In the genomic region with DNA sequence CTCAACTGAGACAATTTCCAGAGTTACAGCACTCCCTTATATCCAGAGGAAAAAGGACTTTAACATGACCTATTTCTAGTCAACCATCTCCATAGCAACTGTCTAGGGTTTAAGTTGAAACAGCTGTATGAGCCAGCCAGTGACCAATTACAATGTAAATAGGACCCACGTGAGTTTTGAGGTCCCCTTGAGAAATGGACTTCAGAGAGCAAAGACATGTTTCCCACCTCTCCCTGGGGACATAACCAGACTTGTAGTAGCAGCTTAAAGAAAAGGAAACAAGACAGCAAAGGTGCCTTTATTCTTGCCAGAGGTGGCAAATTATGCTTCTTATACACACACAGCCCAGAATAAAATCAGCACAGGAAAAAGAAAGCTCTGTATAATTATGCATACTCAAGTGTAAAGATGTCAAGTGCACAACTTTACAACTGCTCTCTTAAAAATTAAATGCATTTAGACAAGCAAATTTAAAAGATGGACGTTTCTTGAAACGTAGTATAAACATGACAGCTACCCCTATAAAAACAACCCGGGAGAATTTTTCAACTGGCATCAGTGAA, we compare ENCODE assay signal across 1 cellular context.
A peak's percentile ranks its signal among the peaks of the same experiment; 100 is the strongest.
TF ChIP-seq lines count a peak whose summit lies in the region.

No MANE protein-coding gene starts in this region.

TF ChIP-seq in HepG2, 621 proteins besides CTCF, POLR2A, EP300 and RAD21 (continued from another document):
- TF ChIP-seq, protein P1, sequence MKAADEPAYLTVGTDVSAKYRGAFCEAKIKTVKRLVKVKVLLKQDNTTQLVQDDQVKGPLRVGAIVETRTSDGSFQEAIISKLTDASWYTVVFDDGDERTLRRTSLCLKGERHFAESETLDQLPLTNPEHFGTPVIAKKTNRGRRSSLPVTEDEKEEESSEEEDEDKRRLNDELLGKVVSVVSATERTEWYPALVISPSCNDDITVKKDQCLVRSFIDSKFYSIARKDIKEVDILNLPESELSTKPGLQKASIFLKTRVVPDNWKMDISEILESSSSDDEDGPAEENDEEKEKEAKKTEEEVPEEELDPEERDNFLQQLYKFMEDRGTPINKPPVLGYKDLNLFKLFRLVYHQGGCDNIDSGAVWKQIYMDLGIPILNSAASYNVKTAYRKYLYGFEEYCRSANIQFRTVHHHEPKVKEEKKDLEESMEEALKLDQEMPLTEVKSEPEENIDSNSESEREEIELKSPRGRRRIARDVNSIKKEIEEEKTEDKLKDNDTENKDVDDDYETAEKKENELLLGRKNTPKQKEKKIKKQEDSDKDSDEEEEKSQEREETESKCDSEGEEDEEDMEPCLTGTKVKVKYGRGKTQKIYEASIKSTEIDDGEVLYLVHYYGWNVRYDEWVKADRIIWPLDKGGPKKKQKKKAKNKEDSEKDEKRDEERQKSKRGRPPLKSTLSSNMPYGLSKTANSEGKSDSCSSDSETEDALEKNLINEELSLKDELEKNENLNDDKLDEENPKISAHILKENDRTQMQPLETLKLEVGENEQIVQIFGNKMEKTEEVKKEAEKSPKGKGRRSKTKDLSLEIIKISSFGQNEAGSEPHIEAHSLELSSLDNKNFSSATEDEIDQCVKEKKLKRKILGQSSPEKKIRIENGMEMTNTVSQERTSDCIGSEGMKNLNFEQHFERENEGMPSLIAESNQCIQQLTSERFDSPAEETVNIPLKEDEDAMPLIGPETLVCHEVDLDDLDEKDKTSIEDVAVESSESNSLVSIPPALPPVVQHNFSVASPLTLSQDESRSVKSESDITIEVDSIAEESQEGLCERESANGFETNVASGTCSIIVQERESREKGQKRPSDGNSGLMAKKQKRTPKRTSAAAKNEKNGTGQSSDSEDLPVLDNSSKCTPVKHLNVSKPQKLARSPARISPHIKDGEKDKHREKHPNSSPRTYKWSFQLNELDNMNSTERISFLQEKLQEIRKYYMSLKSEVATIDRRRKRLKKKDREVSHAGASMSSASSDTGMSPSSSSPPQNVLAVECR (CRISPR knock-in tag; IDR thresholded peaks at IDR 0.05; ENCODE audit: borderline replicate concordance) = peak; percentile 35; the same call in 1 of the 2 replicates
- TF ChIP-seq ZNF619 (CRISPR knock-in tag; IDR thresholded peaks at IDR 0.05) (no peak), NR0B2 (CRISPR knock-in tag; IDR thresholded peaks at IDR 0.05) (no peak), IKZF1 (IDR thresholded peaks at IDR 0.05) (no peak), KIAA2018 (CRISPR knock-in tag; IDR thresholded peaks at IDR 0.05; ENCODE audit: borderline replicate concordance) (no peak), SIX1 (CRISPR knock-in tag; IDR thresholded peaks at IDR 0.05; ENCODE audit: borderline replicate concordance) (peak; percentile 59; the same call in 1 of the 2 replicates), SRSF1 (optimal IDR thresholded peaks at IDR 0.05; ENCODE audit: low read depth, low read length) (no peak), ZNF563 (CRISPR knock-in tag; IDR thresholded peaks at IDR 0.05) (no peak), FOSL2 (CRISPR knock-in tag; IDR thresholded peaks at IDR 0.05) (peak; percentile 94), SMC3 (IDR thresholded peaks at IDR 0.05; ENCODE audit: low read length) (0 out of 2 replicates have a peak, but pooled peaks have one; percentile 15), CENPT (CRISPR knock-in tag; IDR thresholded peaks at IDR 0.05; ENCODE audit: low read depth) (no peak)
- TF ChIP-seq, protein P2, sequence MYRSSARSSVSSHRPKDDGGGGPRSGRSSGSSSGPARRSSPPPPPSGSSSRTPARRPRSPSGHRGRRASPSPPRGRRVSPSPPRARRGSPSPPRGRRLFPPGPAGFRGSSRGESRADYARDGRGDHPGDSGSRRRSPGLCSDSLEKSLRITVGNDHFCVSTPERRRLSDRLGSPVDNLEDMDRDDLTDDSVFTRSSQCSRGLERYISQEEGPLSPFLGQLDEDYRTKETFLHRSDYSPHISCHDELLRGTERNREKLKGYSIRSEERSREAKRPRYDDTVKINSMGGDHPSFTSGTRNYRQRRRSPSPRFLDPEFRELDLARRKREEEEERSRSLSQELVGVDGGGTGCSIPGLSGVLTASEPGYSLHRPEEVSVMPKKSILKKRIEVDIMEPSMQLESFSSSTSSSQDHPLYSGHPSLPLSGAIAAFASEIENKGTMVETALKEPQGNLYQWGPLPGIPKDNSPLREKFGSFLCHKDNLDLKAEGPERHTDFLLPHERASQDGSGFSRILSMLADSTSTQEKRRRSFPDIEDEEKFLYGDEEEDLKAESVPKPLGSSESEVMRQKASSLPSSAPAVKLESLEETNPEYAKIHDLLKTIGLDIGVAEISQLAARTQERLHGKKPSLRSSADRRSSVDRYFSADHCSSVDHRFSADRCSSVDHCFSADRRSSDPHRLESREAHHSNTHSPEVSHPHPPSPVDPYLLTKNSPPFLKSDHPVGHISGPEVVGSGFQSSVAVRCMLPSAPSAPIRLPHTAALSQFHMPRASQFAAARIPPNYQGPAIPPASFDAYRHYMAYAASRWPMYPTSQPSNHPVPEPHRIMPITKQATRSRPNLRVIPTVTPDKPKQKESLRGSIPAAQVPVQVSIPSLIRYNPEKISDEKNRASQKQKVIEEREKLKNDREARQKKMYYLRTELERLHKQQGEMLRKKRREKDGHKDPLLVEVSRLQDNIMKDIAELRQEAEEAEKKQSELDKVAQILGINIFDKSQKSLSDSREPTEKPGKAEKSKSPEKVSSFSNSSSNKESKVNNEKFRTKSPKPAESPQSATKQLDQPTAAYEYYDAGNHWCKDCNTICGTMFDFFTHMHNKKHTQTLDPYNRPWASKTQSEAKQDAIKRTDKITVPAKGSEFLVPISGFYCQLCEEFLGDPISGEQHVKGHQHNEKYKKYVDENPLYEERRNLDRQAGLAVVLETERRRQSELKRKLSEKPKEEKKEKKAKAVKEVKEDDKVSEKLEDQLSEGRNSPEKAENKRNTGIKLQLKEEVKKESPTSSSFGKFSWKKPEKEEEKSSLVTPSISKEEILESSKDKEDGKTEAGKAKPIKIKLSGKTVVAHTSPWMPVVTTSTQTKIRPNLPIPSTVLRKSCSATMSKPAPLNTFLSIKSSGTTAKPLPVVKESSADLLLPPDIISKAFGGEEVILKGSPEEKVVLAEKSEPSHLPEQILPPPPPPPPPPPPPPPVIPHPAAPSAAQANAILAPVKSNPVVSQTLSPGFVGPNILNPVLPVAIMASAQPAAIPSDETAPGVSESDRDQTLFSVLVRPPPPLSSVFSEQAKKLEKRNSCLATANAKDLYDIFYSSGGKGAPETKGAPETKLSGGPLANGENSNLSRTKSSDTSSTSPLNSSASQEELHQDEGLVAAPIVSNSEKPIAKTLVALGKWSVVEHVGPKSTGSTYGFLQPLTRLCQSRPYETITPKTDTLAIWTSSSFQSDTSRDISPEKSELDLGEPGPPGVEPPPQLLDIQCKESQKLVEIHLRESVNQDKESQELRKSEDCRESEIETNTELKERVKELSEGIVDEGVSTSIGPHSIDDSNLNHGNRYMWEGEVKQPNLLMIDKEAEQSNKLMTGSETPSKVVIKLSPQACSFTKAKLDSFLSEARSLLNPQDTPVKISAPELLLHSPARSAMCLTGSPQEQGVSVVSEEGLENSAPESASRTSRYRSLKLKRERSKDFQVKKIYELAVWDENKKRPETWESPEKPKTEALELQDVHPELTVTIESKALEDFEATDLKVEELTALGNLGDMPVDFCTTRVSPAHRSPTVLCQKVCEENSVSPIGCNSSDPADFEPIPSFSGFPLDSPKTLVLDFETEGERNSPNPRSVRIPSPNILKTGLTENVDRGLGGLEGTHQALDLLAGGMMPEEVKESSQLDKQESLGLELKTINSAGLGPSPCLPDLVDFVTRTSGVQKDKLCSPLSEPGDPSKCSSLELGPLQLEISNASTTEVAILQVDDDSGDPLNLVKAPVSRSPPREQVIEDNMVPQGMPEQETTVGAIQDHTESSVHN (CRISPR knock-in tag; IDR thresholded peaks at IDR 0.05) = no peak
- TF ChIP-seq, protein P3, sequence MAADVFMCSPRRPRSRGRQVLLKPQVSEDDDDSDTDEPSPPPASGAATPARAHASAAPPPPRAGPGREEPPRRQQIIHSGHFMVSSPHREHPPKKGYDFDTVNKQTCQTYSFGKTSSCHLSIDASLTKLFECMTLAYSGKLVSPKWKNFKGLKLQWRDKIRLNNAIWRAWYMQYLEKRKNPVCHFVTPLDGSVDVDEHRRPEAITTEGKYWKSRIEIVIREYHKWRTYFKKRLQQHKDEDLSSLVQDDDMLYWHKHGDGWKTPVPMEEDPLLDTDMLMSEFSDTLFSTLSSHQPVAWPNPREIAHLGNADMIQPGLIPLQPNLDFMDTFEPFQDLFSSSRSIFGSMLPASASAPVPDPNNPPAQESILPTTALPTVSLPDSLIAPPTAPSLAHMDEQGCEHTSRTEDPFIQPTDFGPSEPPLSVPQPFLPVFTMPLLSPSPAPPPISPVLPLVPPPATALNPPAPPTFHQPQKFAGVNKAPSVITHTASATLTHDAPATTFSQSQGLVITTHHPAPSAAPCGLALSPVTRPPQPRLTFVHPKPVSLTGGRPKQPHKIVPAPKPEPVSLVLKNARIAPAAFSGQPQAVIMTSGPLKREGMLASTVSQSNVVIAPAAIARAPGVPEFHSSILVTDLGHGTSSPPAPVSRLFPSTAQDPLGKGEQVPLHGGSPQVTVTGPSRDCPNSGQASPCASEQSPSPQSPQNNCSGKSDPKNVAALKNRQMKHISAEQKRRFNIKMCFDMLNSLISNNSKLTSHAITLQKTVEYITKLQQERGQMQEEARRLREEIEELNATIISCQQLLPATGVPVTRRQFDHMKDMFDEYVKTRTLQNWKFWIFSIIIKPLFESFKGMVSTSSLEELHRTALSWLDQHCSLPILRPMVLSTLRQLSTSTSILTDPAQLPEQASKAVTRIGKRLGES (CRISPR knock-in tag; IDR thresholded peaks at IDR 0.05; ENCODE audit: borderline replicate concordance) = no peak
- TF ChIP-seq, protein P4, sequence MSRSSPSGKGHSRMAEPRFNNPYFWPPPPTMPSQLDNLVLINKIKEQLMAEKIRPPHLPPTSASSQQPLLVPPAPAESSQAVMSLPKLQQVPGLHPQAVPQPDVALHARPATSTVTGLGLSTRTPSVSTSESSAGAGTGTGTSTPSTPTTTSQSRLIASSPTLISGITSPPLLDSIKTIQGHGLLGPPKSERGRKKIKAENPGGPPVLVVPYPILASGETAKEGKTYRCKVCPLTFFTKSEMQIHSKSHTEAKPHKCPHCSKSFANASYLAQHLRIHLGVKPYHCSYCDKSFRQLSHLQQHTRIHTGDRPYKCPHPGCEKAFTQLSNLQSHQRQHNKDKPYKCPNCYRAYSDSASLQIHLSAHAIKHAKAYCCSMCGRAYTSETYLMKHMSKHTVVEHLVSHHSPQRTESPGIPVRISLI (CRISPR knock-in tag; IDR thresholded peaks at IDR 0.05; ENCODE audit: borderline replicate concordance) = no peak
TF ChIP-seq in HepG2: peak in this region for 51.
